20 cellular contexts compared by ENCODE assay signal in the genomic region with DNA sequence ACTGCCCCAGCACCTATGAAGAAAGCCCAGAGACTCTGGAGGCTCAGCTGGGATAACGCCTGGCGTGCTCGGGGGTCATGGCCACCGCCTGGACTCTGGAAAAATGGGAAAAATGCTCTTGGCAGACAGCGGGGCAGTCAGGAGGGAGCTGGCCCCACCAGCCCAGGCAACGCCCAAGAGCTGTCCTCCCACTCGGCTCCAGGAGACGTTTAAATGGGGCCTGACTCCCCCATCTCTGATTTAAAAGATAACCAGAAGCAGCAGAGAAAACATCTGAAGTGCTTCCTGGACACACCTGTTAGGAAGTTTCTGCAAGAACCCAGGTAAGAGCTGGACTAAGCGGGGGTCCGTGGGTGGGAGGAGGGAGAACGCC.
DNase-seq lines count a peak whose midpoint lies in the region; ATAC-seq, FAIRE-seq and TF ChIP-seq lines count a peak whose summit lies in the region.
"Had no signal": no experiment of that assay in that cellular context is flagged by ENCODE, and none has a peak within 500 bp of the region (broad histone marks: within the 10 kb centered on the region; RNA-seq: fewer than 3 reads in every experiment).

No MANE protein-coding gene starts in this region.

- no TSS peak for BruUV-seq in mammary epithelial cell (replicated peaks; lab: Mats Ljungman, UMichigan)

- H3K9me3 Mint-ChIP-seq in mesothelial cell of epicardium: no peaks in the 10 kb centered on the region
- peaks cover 0 to under 1% of the 10 kb centered on the region in 2 donors for H3K9me3 Mint-ChIP-seq in stimulated activated naive B cell treated with anti-CD40 and anti-IgM and Interleukin-4, amounts not matched to agents 10 μg/mL and 1 μg/mL and 100 μg/mL, for 72 hours
- H3K9me3 Mint-ChIP-seq: activated CD4-positive, alpha-beta T cell treated with anti-CD3 and anti-CD28 coated beads, Interleukin-2, amount 10 ng/mL, durations not matched to agents 7 days and 5 days; activated T-helper 1 cell treated with anti-CD3 and anti-CD28 coated beads, Interleukin-12 subunit alpha, Interleukin-12 subunit beta, Interleukin-2, Interleukin-4 antibody, amounts not matched to agents 30 ng/mL and 10 ng/mL and 1 ng/mL, durations not matched to agents 14 hours and 24 hours and 36 hours; neural crest cell; T-helper 1 cell treated with Interleukin-12 subunit alpha and Interleukin-12 subunit beta and Interleukin-4 antibody, amounts not matched to agents 30 μg/mL and 1 μg/mL, for 36 hours had no signal

- CTCF ChIA-PET in mammary epithelial cell (lab: Charles Lee; ENCODE audit: low non-redundant PET): no interaction called here

- H3K27ac Mint-ChIP-seq in mesothelial cell of epicardium: peak overlapping the region; percentile 97
- peak overlapping the region; percentile 49 for H3K27ac Mint-ChIP-seq in stimulated activated naive B cell treated with anti-CD40 and anti-IgM and Interleukin-4, amounts not matched to agents 10 μg/mL and 1 μg/mL and 100 μg/mL, for 72 hours
- H3K27ac Mint-ChIP-seq: activated CD4-positive, alpha-beta T cell treated with anti-CD3 and anti-CD28 coated beads, Interleukin-2, amount 10 ng/mL, durations not matched to agents 7 days and 5 days; activated T-helper 1 cell treated with anti-CD3 and anti-CD28 coated beads, Interleukin-12 subunit alpha, Interleukin-12 subunit beta, Interleukin-2, Interleukin-4 antibody, amounts not matched to agents 30 ng/mL and 10 ng/mL and 1 ng/mL, durations not matched to agents 14 hours and 24 hours and 36 hours; T-helper 1 cell treated with Interleukin-12 subunit alpha and Interleukin-12 subunit beta and Interleukin-4 antibody, amounts not matched to agents 30 μg/mL and 1 μg/mL, for 36 hours had no signal

- H4K20me1 ChIP-seq in mammary epithelial cell (ENCODE audit: insufficient read depth, low read length): no peaks in the 10 kb centered on the region

- H3K36me3 ChIP-seq in mammary epithelial cell (ENCODE audit: insufficient read depth, low read length): no peaks in the 10 kb centered on the region
- H3K36me3 ChIP-seq: ascending aorta had no signal

- H3K4me3 Mint-ChIP-seq in mesothelial cell of epicardium: peak overlapping the region; percentile 73
- no peak overlapping the region for H3K4me3 Mint-ChIP-seq in stimulated activated naive B cell treated with anti-CD40 and anti-IgM and Interleukin-4, amounts not matched to agents 10 μg/mL and 1 μg/mL and 100 μg/mL, for 72 hours
- H3K4me3 Mint-ChIP-seq: activated CD4-positive, alpha-beta T cell treated with anti-CD3 and anti-CD28 coated beads, Interleukin-2, amount 10 ng/mL, durations not matched to agents 7 days and 5 days; activated T-helper 1 cell treated with anti-CD3 and anti-CD28 coated beads, Interleukin-12 subunit alpha, Interleukin-12 subunit beta, Interleukin-2, Interleukin-4 antibody, amounts not matched to agents 30 ng/mL and 10 ng/mL and 1 ng/mL, durations not matched to agents 14 hours and 24 hours and 36 hours; neural crest cell; T-helper 1 cell treated with Interleukin-12 subunit alpha and Interleukin-12 subunit beta and Interleukin-4 antibody, amounts not matched to agents 30 μg/mL and 1 μg/mL, for 36 hours had no signal

- no peak for FAIRE-seq in GM12892 (lab: Jason Lieb, UNC)
- FAIRE-seq: HTR-8/SVneo had no signal

- TF ChIP-seq POLR2A in GM12892 (IDR thresholded peaks at IDR 0.05; ENCODE audit: low read depth, low read length): no peak

- intact Hi-C loops in mammary epithelial cell (cut with micrococcal nuclease): loop anchor here (2.0 kb wide), 1 partner anchor 17 kb away; no protein-coding TSS in a partner anchor

- DNase-seq in DMS79 treated with DMSO at 0.1 percent for 48 hours (lab: John Stamatoyannopoulos, UW): peak; percentile 45
- DNase-seq in DMS79 (lab: John Stamatoyannopoulos, UW): no peak
- no peak for DNase-seq in mammary epithelial cell
- DNase-seq in mesothelial cell of epicardium (ENCODE audit: low spot score in 2 of 2, unreplicated experiment in 2 of 2): no peak
- DNase-seq in stimulated activated naive B cell treated with anti-CD40 and anti-IgM and Interleukin-4, amounts not matched to agents 10 μg/mL and 1 μg/mL and 100 μg/mL, for 72 hours: no peak
- no peak for DNase-seq in T-helper 1 cell
- DNase-seq in GM12892 (ENCODE audit: insufficient read length): no peak
- DNase-seq in MV-4-11 (lab: John Stamatoyannopoulos, UW): no peak
- DNase-seq: activated CD4-positive, alpha-beta T cell treated with anti-CD3 and anti-CD28 coated beads, Interleukin-2, amount 10 ng/mL, durations not matched to agents 7 days and 5 days; dorsolateral prefrontal cortex; NCI-H1048; NCI-H446 treated with DMSO at 0.1 percent for 48 hours; OCI-M1; stimulated activated CD4-positive, alpha-beta T cell treated with anti-CD3 and anti-CD28 coated beads, Interleukin-12 subunit alpha, Interleukin-12 subunit beta, amount 100 ng/mL, for 4 hours had no signal

- H3K27ac ChIP-seq in mammary epithelial cell (ENCODE audit: insufficient read depth, low read depth, low read length): no peak overlapping the region
- H3K27ac ChIP-seq: 22Rv1, ascending aorta, dorsolateral prefrontal cortex had no signal

- H3K79me2 ChIP-seq in mammary epithelial cell (ENCODE audit: insufficient read depth, low read length): no peaks in the 10 kb centered on the region

- TF ChIP-seq CTCF in mammary epithelial cell (conservative IDR thresholded peaks at IDR 0.05 in 1 of 2, IDR thresholded peaks at IDR 0.05 in 1 of 2; ENCODE audit: extremely low read depth in 1 of 2, insufficient read depth in 1 of 2, low read depth in 1 of 2, low read length in 2 of 2): no peak
- no peak for TF ChIP-seq CTCF in mesothelial cell of epicardium (IDR thresholded peaks at IDR 0.05; ENCODE audit: unreplicated experiment)

- no peak for ATAC-seq in stimulated activated naive B cell treated with anti-CD40 and anti-IgM and Interleukin-4, amounts not matched to agents 10 μg/mL and 1 μg/mL and 100 μg/mL, for 72 hours (replicated peaks)

- dilution Hi-C loops in mammary epithelial cell (cut with HindIII; ENCODE audit: low sequenced_read_pairs): no loop called here

- no peak overlapping the region for H3K9ac ChIP-seq in mammary epithelial cell (ENCODE audit: insufficient read depth, low read length)

- peaks cover 3% of the 10 kb centered on the region for H3K27me3 Mint-ChIP-seq in mesothelial cell of epicardium (ENCODE audit: low read depth)
- H3K27me3 Mint-ChIP-seq in stimulated activated naive B cell treated with anti-CD40 and anti-IgM and Interleukin-4, amounts not matched to agents 10 μg/mL and 1 μg/mL and 100 μg/mL, for 72 hours: peaks cover 13 to 22% of the 10 kb centered on the region in 2 donors
- H3K27me3 Mint-ChIP-seq: activated CD4-positive, alpha-beta T cell treated with anti-CD3 and anti-CD28 coated beads, Interleukin-2, amount 10 ng/mL, durations not matched to agents 7 days and 5 days had no signal

- H3K4me2 ChIP-seq in mammary epithelial cell (ENCODE audit: insufficient read depth, low read depth, low read length): peak overlapping the region; percentile 76

- H3K4me3 ChIP-seq in mammary epithelial cell (replicated peaks in 1 of 3; ENCODE audit: insufficient read depth in 1 of 3, low read depth in 2 of 3, low read length in 3 of 3): no peak overlapping the region
- H3K4me3 ChIP-seq: ascending aorta had no signal

- peaks cover 19% of the 10 kb centered on the region for H3K4me1 ChIP-seq in mammary epithelial cell (ENCODE audit: insufficient read depth, low read length)
- H3K4me1 ChIP-seq: ascending aorta had no signal

- H3K27me3 ChIP-seq in mammary epithelial cell (ENCODE audit: insufficient read depth, low read length): no peaks in the 10 kb centered on the region
- H3K27me3 ChIP-seq: ascending aorta had no signal

- 32% methylated on average over 11 of the region's 11 CpGs for WGBS in mammary epithelial cell (ENCODE audit: low coverage, missing lambda C conversion rate)

- in situ Hi-C loops in mammary epithelial cell (cut with MboI; ENCODE audit: low sequenced_read_pairs in 2 of 2): no loop called here

- H3K36me3 Mint-ChIP-seq in mesothelial cell of epicardium: no peaks in the 10 kb centered on the region
- H3K36me3 Mint-ChIP-seq in stimulated activated naive B cell treated with anti-CD40 and anti-IgM and Interleukin-4, amounts not matched to agents 10 μg/mL and 1 μg/mL and 100 μg/mL, for 72 hours: peaks cover 0 to under 1% of the 10 kb centered on the region in 2 donors

- H2AFZ ChIP-seq in mammary epithelial cell (ENCODE audit: low read depth, low read length): peak overlapping the region; percentile 63

- peaks cover 42% of the 10 kb centered on the region for H3K4me1 Mint-ChIP-seq in mesothelial cell of epicardium
- H3K4me1 Mint-ChIP-seq in stimulated activated naive B cell treated with anti-CD40 and anti-IgM and Interleukin-4, amounts not matched to agents 10 μg/mL and 1 μg/mL and 100 μg/mL, for 72 hours: peaks cover 2 to 7% of the 10 kb centered on the region in 2 donors

- H3K9me3 ChIP-seq in mammary epithelial cell (replicated peaks; ENCODE audit: insufficient read depth, low read length): no peaks in the 10 kb centered on the region
- H3K9me3 ChIP-seq: ascending aorta had no signal
